17 cellular contexts compared by ENCODE assay signal in genomic region chr14:101176535-101177205, GRCh38.
DNase-seq lines count a peak whose midpoint lies in the region; ATAC-seq and TF ChIP-seq lines count a peak whose summit lies in the region.
"Had no signal": no experiment of that assay in that cellular context is flagged by ENCODE, and none has a peak within 500 bp of the region (broad histone marks: within the 10 kb centered on the region; RNA-seq: fewer than 3 reads in every experiment).

No MANE protein-coding gene starts in this region.

- no peak overlapping the region for H3K27ac ChIP-seq in right atrium auricular region
- no peak overlapping the region for H3K27ac ChIP-seq in neuronal stem cell (replicated peaks; ENCODE audit: low read length)
- H3K27ac ChIP-seq: BLaER1 had no signal

- peak; percentile 55 for DNase-seq in right atrium auricular region (ENCODE audit: low spot score)
- DNase-seq in cardiac septum (ENCODE audit: low spot score) = no peak
- peak; percentile 50 for DNase-seq in chondrocyte (ENCODE audit: low spot score)
- DNase-seq in neuronal stem cell (ENCODE audit: low spot score) = no peak
- DNase-seq in cerebellar cortex (ENCODE audit: low spot score) = no peak
- DNase-seq: ACHN; CD8-positive, alpha-beta memory T cell; GF-D8; NCI-H1436; NCI-H2081 treated with DMSO at 0.1 percent for 48 hours; NCI-H2227 treated with DMSO at 0.1 percent for 48 hours; Right ventricle myocardium superior had no signal

- WGBS in neuronal stem cell (ENCODE audit: extremely low coverage in 2 of 2, insufficient read length in 2 of 2, insufficient replicate concordance in 1 of 2), 2 donors = no CpG with 5 or more reads among the region's 16 CpGs

- H3K9ac ChIP-seq in neuronal stem cell (ENCODE audit: low read depth, low read length, poor library complexity) = no peak overlapping the region
- H3K9ac ChIP-seq: BLaER1 had no signal

- H3K27me3 ChIP-seq in right atrium auricular region (no peaks in the 10 kb centered on the region), neuronal stem cell (ENCODE audit: control insufficient read depth in 3 of 3, insufficient read depth in 3 of 3, low read depth in 1 of 3, low read length in 3 of 3) (no peaks in the 10 kb centered on the region)
- H3K27me3 ChIP-seq: BLaER1 had no signal

- H2BK5ac ChIP-seq in neuronal stem cell (ENCODE audit: low read length) = peak overlapping the region; percentile 55

- H3K4ac ChIP-seq in neuronal stem cell (ENCODE audit: low read length) = no peak overlapping the region

- ATAC-seq in GM19023 (IDR thresholded peaks at IDR 0.05; ENCODE audit: unreplicated experiment) (no peak), GM21367 (IDR thresholded peaks at IDR 0.05; ENCODE audit: unreplicated experiment) (no peak)
- ATAC-seq: Panc1 had no signal

- TF ChIP-seq CTCF in right atrium auricular region (IDR thresholded peaks at IDR 0.05) = no peak
- no peak for TF ChIP-seq CTCF in chondrocyte (IDR thresholded peaks at IDR 0.05)

- no peaks in the 10 kb centered on the region for H3K79me1 ChIP-seq in neuronal stem cell (ENCODE audit: low read depth, low read length)

- H3K4me3 Mint-ChIP-seq in chondrocyte (ENCODE audit: unreplicated experiment) = no peak overlapping the region
- H3K4me3 Mint-ChIP-seq: CD8-positive, alpha-beta memory T cell had no signal

- H3K36me3 ChIP-seq in right atrium auricular region (no peaks in the 10 kb centered on the region), neuronal stem cell (replicated peaks in 1 of 2; ENCODE audit: control insufficient read depth in 2 of 2, insufficient read depth in 2 of 2, low read length in 2 of 2) (no peaks in the 10 kb centered on the region)
- H3K36me3 ChIP-seq: BLaER1, HAP-1 had no signal

- peak overlapping the region; percentile 62 for H2BK15ac ChIP-seq in neuronal stem cell (ENCODE audit: low read length)

- no peak overlapping the region for H2BK12ac ChIP-seq in neuronal stem cell (ENCODE audit: low read length)

- H3K27ac Mint-ChIP-seq in chondrocyte (ENCODE audit: unreplicated experiment) = no peak overlapping the region
- H3K27ac Mint-ChIP-seq: CD8-positive, alpha-beta memory T cell had no signal

- no peak overlapping the region for H2AFZ ChIP-seq in neuronal stem cell (ENCODE audit: low read length)

- peaks cover 22% of the 10 kb centered on the region for H3K9me3 Mint-ChIP-seq in chondrocyte (ENCODE audit: low read depth)

- no peak overlapping the region for H3K4me2 ChIP-seq in neuronal stem cell (ENCODE audit: insufficient read depth, low read length, poor library complexity, severe bottlenecking)
- H3K4me2 ChIP-seq: BLaER1 had no signal

- intact Hi-C loops in cardiac septum (cut with DNase I) = no loop called here

- H3K4me3 ChIP-seq in right atrium auricular region (no peak overlapping the region), neuronal stem cell (ENCODE audit: low read length in 2 of 2) (no peak overlapping the region)
- H3K4me3 ChIP-seq: BLaER1, HAP-1 had no signal

- H3K36me3 Mint-ChIP-seq in chondrocyte (ENCODE audit: low read depth) = peaks cover 2% of the 10 kb centered on the region
- H3K36me3 Mint-ChIP-seq: CD8-positive, alpha-beta memory T cell had no signal

- H2BK120ac ChIP-seq in neuronal stem cell (ENCODE audit: low read depth, low read length) = no peak overlapping the region

- no peak overlapping the region for H3K23ac ChIP-seq in neuronal stem cell (ENCODE audit: low read depth, low read length, poor library complexity)

- no peak overlapping the region for H4K8ac ChIP-seq in neuronal stem cell (ENCODE audit: low read depth, low read length)

- no peaks in the 10 kb centered on the region for H3K4me1 Mint-ChIP-seq in chondrocyte (ENCODE audit: low read depth)
- H3K4me1 Mint-ChIP-seq: CD8-positive, alpha-beta memory T cell had no signal

- peak overlapping the region; percentile 20 for H2AK5ac ChIP-seq in neuronal stem cell (ENCODE audit: low read depth, low read length)

- H3K4me1 ChIP-seq in right atrium auricular region = no peaks in the 10 kb centered on the region
- H3K4me1 ChIP-seq in neuronal stem cell (ENCODE audit: control insufficient read depth in 2 of 2, insufficient read depth in 1 of 2, low read depth in 1 of 2, low read length in 2 of 2) = peaks cover 2 to 8% of the 10 kb centered on the region in 2 donors
- H3K4me1 ChIP-seq: HAP-1 had no signal

- H3K14ac ChIP-seq in neuronal stem cell (ENCODE audit: low read length) = no peak overlapping the region

- H3K9me3 ChIP-seq in right atrium auricular region = peaks cover 0 to 6% of the 10 kb centered on the region in 2 donors
- H3K9me3 ChIP-seq in neuronal stem cell (replicated peaks in 1 of 2; ENCODE audit: control insufficient read depth in 2 of 2, insufficient read depth in 1 of 2, low read depth in 1 of 2, low read length in 2 of 2) = peaks cover 12% of the 10 kb centered on the region in 2 donors
- H3K9me3 ChIP-seq: HAP-1 had no signal

- H3K27me3 Mint-ChIP-seq in chondrocyte (ENCODE audit: low read depth) = no peaks in the 10 kb centered on the region

- no peak overlapping the region for H4K91ac ChIP-seq in neuronal stem cell (ENCODE audit: low read depth, low read length, poor library complexity)

- H3K18ac ChIP-seq in neuronal stem cell (ENCODE audit: low read length) = peak overlapping the region; percentile 46

Comparison
In these comparisons a context has a peak if more than half of its experiments do, and no peak if none do; other contexts are left out.
1. DNase-seq: peak in right atrium auricular region (single experiment) and chondrocyte (single experiment); none in cardiac septum (single experiment), neuronal stem cell (single experiment) and cerebellar cortex (single experiment).